1 cellular context compared by ENCODE assay signal in the genomic region with DNA sequence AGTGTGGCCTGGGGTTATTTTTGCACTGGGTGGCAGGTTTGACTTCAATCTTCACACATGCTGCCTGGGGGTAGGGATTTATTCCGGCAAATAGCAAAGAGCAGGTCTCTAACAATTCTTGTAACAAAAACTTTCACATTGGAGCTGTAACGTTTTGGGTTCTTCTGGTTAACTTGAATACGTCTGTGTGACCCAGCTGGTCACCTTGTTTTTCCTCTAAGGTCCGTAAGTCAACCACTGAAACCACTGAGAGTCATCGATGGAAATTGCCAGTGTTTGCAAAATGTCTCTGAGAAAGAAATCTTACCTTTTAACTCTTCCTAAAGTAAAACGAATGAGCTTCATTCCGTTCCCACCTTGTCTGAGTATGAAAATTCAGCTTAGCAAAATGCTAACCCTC.
TF ChIP-seq lines count a peak whose summit lies in the region.

No MANE protein-coding gene starts in this region.

TF ChIP-seq in H1, 55 proteins besides CTCF, POLR2A, EP300 and RAD21 (continued from another document):
- TF ChIP-seq NANOG (IDR thresholded peaks at IDR 0.05; ENCODE audit: insufficient read depth, low read depth, low read length, poor library complexity, severe bottlenecking) = no peak
- TF ChIP-seq, protein P1, sequence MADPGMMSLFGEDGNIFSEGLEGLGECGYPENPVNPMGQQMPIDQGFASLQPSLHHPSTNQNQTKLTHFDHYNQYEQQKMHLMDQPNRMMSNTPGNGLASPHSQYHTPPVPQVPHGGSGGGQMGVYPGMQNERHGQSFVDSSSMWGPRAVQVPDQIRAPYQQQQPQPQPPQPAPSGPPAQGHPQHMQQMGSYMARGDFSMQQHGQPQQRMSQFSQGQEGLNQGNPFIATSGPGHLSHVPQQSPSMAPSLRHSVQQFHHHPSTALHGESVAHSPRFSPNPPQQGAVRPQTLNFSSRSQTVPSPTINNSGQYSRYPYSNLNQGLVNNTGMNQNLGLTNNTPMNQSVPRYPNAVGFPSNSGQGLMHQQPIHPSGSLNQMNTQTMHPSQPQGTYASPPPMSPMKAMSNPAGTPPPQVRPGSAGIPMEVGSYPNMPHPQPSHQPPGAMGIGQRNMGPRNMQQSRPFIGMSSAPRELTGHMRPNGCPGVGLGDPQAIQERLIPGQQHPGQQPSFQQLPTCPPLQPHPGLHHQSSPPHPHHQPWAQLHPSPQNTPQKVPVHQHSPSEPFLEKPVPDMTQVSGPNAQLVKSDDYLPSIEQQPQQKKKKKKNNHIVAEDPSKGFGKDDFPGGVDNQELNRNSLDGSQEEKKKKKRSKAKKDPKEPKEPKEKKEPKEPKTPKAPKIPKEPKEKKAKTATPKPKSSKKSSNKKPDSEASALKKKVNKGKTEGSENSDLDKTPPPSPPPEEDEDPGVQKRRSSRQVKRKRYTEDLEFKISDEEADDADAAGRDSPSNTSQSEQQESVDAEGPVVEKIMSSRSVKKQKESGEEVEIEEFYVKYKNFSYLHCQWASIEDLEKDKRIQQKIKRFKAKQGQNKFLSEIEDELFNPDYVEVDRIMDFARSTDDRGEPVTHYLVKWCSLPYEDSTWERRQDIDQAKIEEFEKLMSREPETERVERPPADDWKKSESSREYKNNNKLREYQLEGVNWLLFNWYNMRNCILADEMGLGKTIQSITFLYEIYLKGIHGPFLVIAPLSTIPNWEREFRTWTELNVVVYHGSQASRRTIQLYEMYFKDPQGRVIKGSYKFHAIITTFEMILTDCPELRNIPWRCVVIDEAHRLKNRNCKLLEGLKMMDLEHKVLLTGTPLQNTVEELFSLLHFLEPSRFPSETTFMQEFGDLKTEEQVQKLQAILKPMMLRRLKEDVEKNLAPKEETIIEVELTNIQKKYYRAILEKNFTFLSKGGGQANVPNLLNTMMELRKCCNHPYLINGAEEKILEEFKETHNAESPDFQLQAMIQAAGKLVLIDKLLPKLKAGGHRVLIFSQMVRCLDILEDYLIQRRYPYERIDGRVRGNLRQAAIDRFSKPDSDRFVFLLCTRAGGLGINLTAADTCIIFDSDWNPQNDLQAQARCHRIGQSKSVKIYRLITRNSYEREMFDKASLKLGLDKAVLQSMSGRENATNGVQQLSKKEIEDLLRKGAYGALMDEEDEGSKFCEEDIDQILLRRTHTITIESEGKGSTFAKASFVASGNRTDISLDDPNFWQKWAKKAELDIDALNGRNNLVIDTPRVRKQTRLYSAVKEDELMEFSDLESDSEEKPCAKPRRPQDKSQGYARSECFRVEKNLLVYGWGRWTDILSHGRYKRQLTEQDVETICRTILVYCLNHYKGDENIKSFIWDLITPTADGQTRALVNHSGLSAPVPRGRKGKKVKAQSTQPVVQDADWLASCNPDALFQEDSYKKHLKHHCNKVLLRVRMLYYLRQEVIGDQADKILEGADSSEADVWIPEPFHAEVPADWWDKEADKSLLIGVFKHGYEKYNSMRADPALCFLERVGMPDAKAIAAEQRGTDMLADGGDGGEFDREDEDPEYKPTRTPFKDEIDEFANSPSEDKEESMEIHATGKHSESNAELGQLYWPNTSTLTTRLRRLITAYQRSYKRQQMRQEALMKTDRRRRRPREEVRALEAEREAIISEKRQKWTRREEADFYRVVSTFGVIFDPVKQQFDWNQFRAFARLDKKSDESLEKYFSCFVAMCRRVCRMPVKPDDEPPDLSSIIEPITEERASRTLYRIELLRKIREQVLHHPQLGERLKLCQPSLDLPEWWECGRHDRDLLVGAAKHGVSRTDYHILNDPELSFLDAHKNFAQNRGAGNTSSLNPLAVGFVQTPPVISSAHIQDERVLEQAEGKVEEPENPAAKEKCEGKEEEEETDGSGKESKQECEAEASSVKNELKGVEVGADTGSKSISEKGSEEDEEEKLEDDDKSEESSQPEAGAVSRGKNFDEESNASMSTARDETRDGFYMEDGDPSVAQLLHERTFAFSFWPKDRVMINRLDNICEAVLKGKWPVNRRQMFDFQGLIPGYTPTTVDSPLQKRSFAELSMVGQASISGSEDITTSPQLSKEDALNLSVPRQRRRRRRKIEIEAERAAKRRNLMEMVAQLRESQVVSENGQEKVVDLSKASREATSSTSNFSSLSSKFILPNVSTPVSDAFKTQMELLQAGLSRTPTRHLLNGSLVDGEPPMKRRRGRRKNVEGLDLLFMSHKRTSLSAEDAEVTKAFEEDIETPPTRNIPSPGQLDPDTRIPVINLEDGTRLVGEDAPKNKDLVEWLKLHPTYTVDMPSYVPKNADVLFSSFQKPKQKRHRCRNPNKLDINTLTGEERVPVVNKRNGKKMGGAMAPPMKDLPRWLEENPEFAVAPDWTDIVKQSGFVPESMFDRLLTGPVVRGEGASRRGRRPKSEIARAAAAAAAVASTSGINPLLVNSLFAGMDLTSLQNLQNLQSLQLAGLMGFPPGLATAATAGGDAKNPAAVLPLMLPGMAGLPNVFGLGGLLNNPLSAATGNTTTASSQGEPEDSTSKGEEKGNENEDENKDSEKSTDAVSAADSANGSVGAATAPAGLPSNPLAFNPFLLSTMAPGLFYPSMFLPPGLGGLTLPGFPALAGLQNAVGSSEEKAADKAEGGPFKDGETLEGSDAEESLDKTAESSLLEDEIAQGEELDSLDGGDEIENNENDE (IDR thresholded peaks at IDR 0.05; ENCODE audit: insufficient replicate concordance, low read length) = no peak
- no peak for TF ChIP-seq SP2 (IDR thresholded peaks at IDR 0.05; ENCODE audit: low read length)
